In genomic region chr10:102540023-102540422, GRCh38 we compare ENCODE assay signal across 8 cellular contexts. TPM values are rescaled to one million over a fixed set of nuclear protein-coding genes. Genes with fewer than 3 reads are reported as not detected.
A peak's percentile ranks its signal among the peaks of the same experiment; 100 is the strongest.
DNase-seq lines count a peak whose midpoint lies in the region; ATAC-seq and TF ChIP-seq lines count a peak whose summit lies in the region.

No MANE protein-coding gene starts in this region.

- no peaks in the 10 kb centered on the region for H3K9me3 ChIP-seq in endodermal cell (ENCODE audit: control insufficient read depth, low read length)

- H3K27me3 Mint-ChIP-seq in endodermal cell (ENCODE audit: insufficient read depth) (no peaks in the 10 kb centered on the region), type B pancreatic cell (no peaks in the 10 kb centered on the region)
- no peaks in the 10 kb centered on the region for H3K27me3 Mint-ChIP-seq in activated naive CD4-positive, alpha-beta T cell treated with anti-CD3 and anti-CD28 coated beads for 36 hours (ENCODE audit: low read depth)

- 92% methylated on average over 1 of the region's 1 CpG; no CpG with 5 or more reads in 1 of the 2 experiments for WGBS in endodermal cell (ENCODE audit: insufficient coverage in 1 of 2, insufficient read length in 1 of 2), 2 experiments

- no peak overlapping the region for H3K27ac Mint-ChIP-seq in endodermal cell
- H3K27ac Mint-ChIP-seq in type B pancreatic cell: no peak overlapping the region
- H3K27ac Mint-ChIP-seq in activated naive CD4-positive, alpha-beta T cell treated with anti-CD3 and anti-CD28 coated beads for 36 hours: no peak overlapping the region

- H3K4me3 ChIP-seq in endodermal cell (ENCODE audit: low read length): no peak overlapping the region

- TF ChIP-seq CTCF in endodermal cell (conservative IDR thresholded peaks at IDR 0.05) (peak; percentile 64), type B pancreatic cell (conservative IDR thresholded peaks at IDR 0.05) (peak; percentile 62)

- no peak overlapping the region for H3K9ac ChIP-seq in endodermal cell (ENCODE audit: extremely low read depth, low read length, poor library complexity, severe bottlenecking)

- peaks cover 2% of the 10 kb centered on the region for H3K4me1 Mint-ChIP-seq in endodermal cell
- H3K4me1 Mint-ChIP-seq in type B pancreatic cell (ENCODE audit: unreplicated experiment): no peaks in the 10 kb centered on the region
- peaks cover 17% of the 10 kb centered on the region for H3K4me1 Mint-ChIP-seq in activated naive CD4-positive, alpha-beta T cell treated with anti-CD3 and anti-CD28 coated beads for 36 hours (ENCODE audit: low read depth)

- H3K4me1 ChIP-seq in endodermal cell (ENCODE audit: control insufficient read depth, insufficient read depth, low read length): no peaks in the 10 kb centered on the region

- H3K36me3 ChIP-seq in endodermal cell (ENCODE audit: control insufficient read depth, insufficient read depth, low read length): peaks cover 3% of the 10 kb centered on the region

- no peaks in the 10 kb centered on the region for H3K27me3 ChIP-seq in endodermal cell (ENCODE audit: control insufficient read depth, insufficient read depth, low read length, poor library complexity, severe bottlenecking)

- intact Hi-C loops in activated naive CD4-positive, alpha-beta T cell treated with anti-CD3 and anti-CD28 coated beads for 36 hours (cut with micrococcal nuclease): no loop called here

- H3K4me3 Mint-ChIP-seq in endodermal cell (no peak overlapping the region), type B pancreatic cell (no peak overlapping the region)
- no peak overlapping the region for H3K4me3 Mint-ChIP-seq in activated naive CD4-positive, alpha-beta T cell treated with anti-CD3 and anti-CD28 coated beads for 36 hours

- H3K36me3 Mint-ChIP-seq in endodermal cell (ENCODE audit: low read depth) (peaks cover 6% of the 10 kb centered on the region), type B pancreatic cell (peaks cover 5% of the 10 kb centered on the region)
- no peaks in the 10 kb centered on the region for H3K36me3 Mint-ChIP-seq in activated naive CD4-positive, alpha-beta T cell treated with anti-CD3 and anti-CD28 coated beads for 36 hours (ENCODE audit: low read depth)

- no peak overlapping the region for H3K27ac ChIP-seq in endodermal cell (ENCODE audit: low read depth, low read length)

- H3K9me3 Mint-ChIP-seq in endodermal cell: no peaks in the 10 kb centered on the region
- no peaks in the 10 kb centered on the region for H3K9me3 Mint-ChIP-seq in type B pancreatic cell
- H3K9me3 Mint-ChIP-seq in activated naive CD4-positive, alpha-beta T cell treated with anti-CD3 and anti-CD28 coated beads for 36 hours: no peaks in the 10 kb centered on the region

- ATAC-seq in GM19438 (IDR thresholded peaks at IDR 0.05; ENCODE audit: low read depth, unreplicated experiment): peak; percentile 64

- CTCF ChIA-PET in activated naive CD4-positive, alpha-beta T cell treated with anti-CD3 and anti-CD28 coated beads for 36 hours (lab: Charles Lee): no interaction called here

- DNase-seq in EH (ENCODE audit: low read depth): peak; percentile 30
- peak; percentile 20 for DNase-seq in M059J (ENCODE audit: low read depth)
- no peak for DNase-seq in endodermal cell
- DNase-seq in type B pancreatic cell (ENCODE audit: extremely low spot score, unreplicated experiment): no peak
- no peak for DNase-seq in stimulated activated naive CD4-positive, alpha-beta T cell (lab: John Stamatoyannopoulos, UW)
- DNase-seq in kidney glomerular epithelial cell (lab: John Stamatoyannopoulos, UW): no peak
- DNase-seq in activated naive CD4-positive, alpha-beta T cell treated with anti-CD3 and anti-CD28 coated beads for 36 hours: no peak

RNA-seq across cellular contexts. Expression of gene SUFU, which starts 36.3 kb away (rescaled TPM):
- total RNA-seq in M059J (2014; rRNA removed; shearing (Covaris generic)): 1.9 and 4.6 TPM in 2 replicates
- total RNA-seq in endodermal cell (10 to 100 TPM; 19.1 to 20.6 TPM), type B pancreatic cell (ENCODE audit: low replicate concordance) (18.5 and 29.4 TPM in 2 replicates)
- 18.1 TPM for polyA plus RNA-seq in endodermal cell (2013, experiment 1 of 2)
- polyA plus RNA-seq in endodermal cell (2013, experiment 2 of 2): 17.4 TPM
- 1 to 10 TPM; 6.6 to 7.1 TPM for total RNA-seq in activated naive CD4-positive, alpha-beta T cell treated with anti-CD3 and anti-CD28 coated beads for 36 hours

RNA-seq across cellular contexts. Expression of gene ACTR1A, which starts 37.5 kb away (rescaled TPM):
- 120 and 173 TPM in 2 replicates for total RNA-seq in M059J (2014; rRNA removed; shearing (Covaris generic))
- total RNA-seq in endodermal cell: 100 to 1,000 TPM in 1 of 2 donors, 10 to 100 TPM in 1; 91.6 to 114 TPM
- 128 TPM for polyA plus RNA-seq in endodermal cell (2013, experiment 1 of 2)
- polyA plus RNA-seq in endodermal cell (2013, experiment 2 of 2): 120 TPM
- total RNA-seq in type B pancreatic cell (ENCODE audit: low replicate concordance): 73.1 and 95.4 TPM in 2 replicates
- total RNA-seq in activated naive CD4-positive, alpha-beta T cell treated with anti-CD3 and anti-CD28 coated beads for 36 hours: 10 to 100 TPM; 59.6 to 60.8 TPM

Comparison
In these comparisons a context has a peak if more than half of its experiments do, and no peak if none do; other contexts are left out.
1. DNase-seq: peak in EH (single experiment) and M059J (single experiment); none in endodermal cell (single experiment), type B pancreatic cell (single experiment), stimulated activated naive CD4-positive, alpha-beta T cell (0 of 6), kidney glomerular epithelial cell (single experiment) and activated naive CD4-positive, alpha-beta T cell treated with anti-CD3 and anti-CD28 coated beads for 36 hours (single experiment).